In genomic region chr11:17405232-17406005, GRCh38 we compare ENCODE assay signal across 9 cellular contexts. TPM values are rescaled to one million over a fixed set of nuclear protein-coding genes. Genes with fewer than 3 reads are reported as not detected.
DNase-seq lines count a peak whose midpoint lies in the region; ATAC-seq, FAIRE-seq and TF ChIP-seq lines count a peak whose summit lies in the region.
"Had no signal": no experiment of that assay in that cellular context is flagged by ENCODE, and none has a peak within 500 bp of the region (broad histone marks: within the 10 kb centered on the region; RNA-seq: fewer than 3 reads in every experiment).

No MANE protein-coding gene starts in this region.

- H3K9me3 Mint-ChIP-seq in endodermal cell (no peaks in the 10 kb centered on the region), nephron progenitor cell (no peaks in the 10 kb centered on the region)

- DNase-seq in GM18507 (ENCODE audit: extremely low spot score, insufficient read length, low read depth) (no peak), NCI-H2029 treated with DMSO at 0.1 percent for 48 hours (lab: John Stamatoyannopoulos, UW) (peak; percentile 27), endodermal cell (peak; percentile 76), nephron progenitor cell (peak; percentile 37), activated gamma-delta T cell (lab: John Stamatoyannopoulos, UW) (no peak)
- no peak for DNase-seq in stimulated activated naive CD4-positive, alpha-beta T cell (lab: John Stamatoyannopoulos, UW)
- DNase-seq: naive B cell had no signal

- H3K27ac Mint-ChIP-seq in endodermal cell, result no peak overlapping the region
- H3K27ac Mint-ChIP-seq in nephron progenitor cell, result peak overlapping the region; percentile 89
- H3K27ac Mint-ChIP-seq: naive B cell had no signal

- H3K36me3 ChIP-seq in endodermal cell (ENCODE audit: control insufficient read depth, insufficient read depth, low read length), result no peaks in the 10 kb centered on the region

- no peaks in the 10 kb centered on the region for H3K27me3 ChIP-seq in endodermal cell (ENCODE audit: control insufficient read depth, insufficient read depth, low read length, poor library complexity, severe bottlenecking)

- H3K4me3 Mint-ChIP-seq in endodermal cell (no peak overlapping the region), nephron progenitor cell (no peak overlapping the region)

- no peak overlapping the region for H3K27ac ChIP-seq in endodermal cell (ENCODE audit: low read depth, low read length)

- H3K4me3 ChIP-seq in endodermal cell (ENCODE audit: low read length), result no peak overlapping the region

- H3K27me3 Mint-ChIP-seq in endodermal cell (ENCODE audit: insufficient read depth) (peaks cover 5% of the 10 kb centered on the region), nephron progenitor cell (ENCODE audit: low read depth, poor library complexity) (peaks cover 19% of the 10 kb centered on the region)

- FAIRE-seq in GM18507 (lab: Jason Lieb, UNC), result peak; percentile 29

- no peak for ATAC-seq in GM21526 (IDR thresholded peaks at IDR 0.05; ENCODE audit: low FRiP score, unreplicated experiment)
- ATAC-seq in HG02571 (IDR thresholded peaks at IDR 0.05; ENCODE audit: unreplicated experiment), result no peak

- TF ChIP-seq CTCF in endodermal cell (conservative IDR thresholded peaks at IDR 0.05) (peak; percentile 33), nephron progenitor cell (IDR thresholded peaks at IDR 0.05) (peak; percentile 20)

- no peaks in the 10 kb centered on the region for H3K9me3 ChIP-seq in endodermal cell (ENCODE audit: control insufficient read depth, low read length)

- H3K36me3 Mint-ChIP-seq in endodermal cell (ENCODE audit: low read depth) (no peaks in the 10 kb centered on the region), nephron progenitor cell (ENCODE audit: low read depth) (no peaks in the 10 kb centered on the region)
- H3K36me3 Mint-ChIP-seq: naive B cell had no signal

- H3K4me1 ChIP-seq in endodermal cell (ENCODE audit: control insufficient read depth, insufficient read depth, low read length), result no peaks in the 10 kb centered on the region

- H3K4me1 Mint-ChIP-seq in endodermal cell (peaks cover 2% of the 10 kb centered on the region), nephron progenitor cell (peaks cover 24% of the 10 kb centered on the region)

- H3K9ac ChIP-seq in endodermal cell (ENCODE audit: extremely low read depth, low read length, poor library complexity, severe bottlenecking), result no peak overlapping the region

- 65 to 73% methylated on average over 7 to 15 of the region's 15 CpGs for WGBS in endodermal cell (ENCODE audit: insufficient coverage in 1 of 2, insufficient read length in 1 of 2), 2 experiments

RNA-seq across cellular contexts. Expression of gene KCNJ11, which starts 17.0 kb away (rescaled TPM):
- total RNA-seq in endodermal cell, result 1 to 10 TPM; 2.2 to 5.3 TPM
- polyA plus RNA-seq in endodermal cell (2013, experiment 1 of 2), result 3.6 TPM
- 3.0 TPM for polyA plus RNA-seq in endodermal cell (2013, experiment 2 of 2)

RNA-seq across cellular contexts. Expression of gene NCR3LG1, which starts 53.8 kb away (rescaled TPM):
- total RNA-seq in endodermal cell, result under 1 TPM; 0.31 to 0.62 TPM
- 3.0 TPM for polyA plus RNA-seq in endodermal cell (2013, experiment 1 of 2)
- 3.0 TPM for polyA plus RNA-seq in endodermal cell (2013, experiment 2 of 2)

Comparison
In these comparisons a context has a peak if more than half of its experiments do, and no peak if none do; other contexts are left out.
1. DNase-seq: peak in NCI-H2029 treated with DMSO at 0.1 percent for 48 hours (single experiment), endodermal cell (single experiment) and nephron progenitor cell (single experiment); none in GM18507 (single experiment), activated gamma-delta T cell (single experiment) and stimulated activated naive CD4-positive, alpha-beta T cell (0 of 6).